In genomic region chr19:33414667-33415605, GRCh38 we compare ENCODE assay signal across 24 cellular contexts.
"Had no signal": no experiment of that assay in that cellular context is flagged by ENCODE, and none has a peak within 500 bp of the region (broad histone marks: within the 10 kb centered on the region; RNA-seq: fewer than 3 reads in every experiment).

No MANE protein-coding gene starts in this region.

- FAIRE-seq: pancreas had no signal

- H3K9me3 ChIP-seq: left lung, neutrophil, pancreas, prostate gland, spleen, tibial artery, upper lobe of left lung, vagina had no signal

- ATAC-seq: left lung; naive thymus-derived CD4-positive, alpha-beta T cell; pancreas; sciatic nerve; stimulated activated memory B cell treated with anti-CD40 and anti-IgM and Interleukin-4, amounts not matched to agents 10 μg/mL and 1 μg/mL and 100 μg/mL, for 72 hours had no signal

- H3K27ac Mint-ChIP-seq: naive thymus-derived CD4-positive, alpha-beta T cell; nephron progenitor cell; stimulated activated memory B cell treated with anti-CD40 and anti-IgM and Interleukin-4, amounts not matched to agents 10 μg/mL and 1 μg/mL and 100 μg/mL, for 72 hours; stimulated activated naive CD8-positive, alpha-beta T cell treated with anti-CD3 and anti-CD28 coated beads, Interleukin-15, Interleukin-2, amounts not matched to agents 100 ng/mL and 50 ng/mL, for 24 hours had no signal

- H3K9me3 Mint-ChIP-seq: naive thymus-derived CD4-positive, alpha-beta T cell; nephron progenitor cell; stimulated activated memory B cell treated with anti-CD40 and anti-IgM and Interleukin-4, amounts not matched to agents 10 μg/mL and 1 μg/mL and 100 μg/mL, for 72 hours; stimulated activated naive CD8-positive, alpha-beta T cell treated with anti-CD3 and anti-CD28 coated beads, Interleukin-15, Interleukin-2, amounts not matched to agents 100 ng/mL and 50 ng/mL, for 24 hours had no signal

- H3K4me3 ChIP-seq: dorsolateral prefrontal cortex, left lung, lung, pancreas, prostate gland, spleen, tibial artery, upper lobe of left lung, vagina had no signal

- H3K36me3 ChIP-seq: neutrophil, pancreas, prostate gland, vagina had no signal

- DNase-seq: cortex of kidney; effector CD8-positive, alpha-beta T cell; foreskin melanocyte; hippocampal formation; kidney glomerular epithelial cell; mesendoderm; naive thymus-derived CD4-positive, alpha-beta T cell; nephron progenitor cell; spleen; stimulated activated CD4-positive, alpha-beta T cell treated with anti-CD3 and anti-CD28 coated beads, Interleukin-15, amount 100 ng/mL, for 24 hours; stimulated activated CD4-positive, alpha-beta T cell treated with anti-CD3 and anti-CD28 coated beads, Interleukin-1b, Interleukin-23, amount 100 ng/mL, for 48 hours; stimulated activated CD4-positive, alpha-beta T cell treated with anti-CD3 and anti-CD28 coated beads, Interleukin-4, amount 100 ng/mL, for 24 hours; tibial artery had no signal

- H3K27ac ChIP-seq: left lung, neutrophil, pancreas, prostate gland, spleen, tibial artery, upper lobe of left lung, vagina had no signal

- H3K4me1 ChIP-seq: pancreas, prostate gland had no signal

- H3K27me3 Mint-ChIP-seq: naive thymus-derived CD4-positive, alpha-beta T cell; stimulated activated memory B cell treated with anti-CD40 and anti-IgM and Interleukin-4, amounts not matched to agents 10 μg/mL and 1 μg/mL and 100 μg/mL, for 72 hours; stimulated activated naive CD8-positive, alpha-beta T cell treated with anti-CD3 and anti-CD28 coated beads, Interleukin-15, Interleukin-2, amounts not matched to agents 100 ng/mL and 50 ng/mL, for 24 hours had no signal

- H3K4me3 Mint-ChIP-seq: nephron progenitor cell; stimulated activated memory B cell treated with anti-CD40 and anti-IgM and Interleukin-4, amounts not matched to agents 10 μg/mL and 1 μg/mL and 100 μg/mL, for 72 hours; stimulated activated naive CD8-positive, alpha-beta T cell treated with anti-CD3 and anti-CD28 coated beads, Interleukin-15, Interleukin-2, amounts not matched to agents 100 ng/mL and 50 ng/mL, for 24 hours had no signal

- H3K27me3 ChIP-seq: dorsolateral prefrontal cortex, left lung, neutrophil, pancreas, spleen, tibial artery, upper lobe of left lung, vagina had no signal
